Comparison of ENCODE assay signal across 23 cellular contexts in the genomic region with DNA sequence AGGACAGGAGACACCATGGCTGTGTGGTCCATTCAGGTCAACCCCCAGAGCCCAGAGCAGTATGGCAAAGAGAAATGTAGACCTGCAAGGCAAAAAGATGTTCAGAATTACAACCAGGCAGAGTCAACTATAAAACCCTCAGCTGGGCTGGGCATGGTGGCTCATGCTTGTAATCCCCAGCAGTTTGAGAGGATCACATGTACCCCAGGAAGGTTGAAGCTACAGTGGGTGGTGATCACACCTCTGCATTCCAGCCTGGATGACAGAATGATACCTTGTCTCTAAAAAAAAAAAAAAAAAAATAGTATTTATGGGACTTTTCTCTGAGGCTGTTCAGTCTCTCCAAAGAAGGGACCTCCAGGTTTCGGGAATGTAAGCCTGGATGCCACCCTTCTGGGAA. TPM values are rescaled to one million over a fixed set of nuclear protein-coding genes. Genes with fewer than 3 reads are reported as not detected.
DNase-seq lines count a peak whose midpoint lies in the region; ATAC-seq and TF ChIP-seq lines count a peak whose summit lies in the region.
"Had no signal": no experiment of that assay in that cellular context is flagged by ENCODE, and none has a peak within 500 bp of the region (broad histone marks: within the 10 kb centered on the region; RNA-seq: fewer than 3 reads in every experiment).

No MANE protein-coding gene starts in this region.

- no peaks in the 10 kb centered on the region for H3K27me3 ChIP-seq in Loucy (ENCODE audit: insufficient read depth, low read length, poor library complexity, severe bottlenecking)
- no peaks in the 10 kb centered on the region for H3K27me3 ChIP-seq in neuronal stem cell (ENCODE audit: control insufficient read depth in 3 of 3, insufficient read depth in 3 of 3, low read depth in 1 of 3, low read length in 3 of 3)
- H3K27me3 ChIP-seq in adrenal gland = no peaks in the 10 kb centered on the region
- H3K27me3 ChIP-seq: BE2C; BLaER1 treated with 17β-estradiol and CSF1 and Interleukin-3, amounts not matched to agents 10 nM and 100 nM had no signal

- H2BK12ac ChIP-seq in neuronal stem cell (ENCODE audit: low read length) = no peak overlapping the region

- no peak overlapping the region for H3K9ac ChIP-seq in Loucy (ENCODE audit: low read depth, low read length, poor library complexity, severe bottlenecking)
- no peak overlapping the region for H3K9ac ChIP-seq in neuronal stem cell (ENCODE audit: low read depth, low read length, poor library complexity)
- H3K9ac ChIP-seq: BLaER1 treated with 17β-estradiol and CSF1 and Interleukin-3, amounts not matched to agents 10 nM and 100 nM had no signal

- H3K18ac ChIP-seq in neuronal stem cell (ENCODE audit: low read length) = no peak overlapping the region

- peaks cover 4% of the 10 kb centered on the region for H3K4me1 ChIP-seq in Loucy (ENCODE audit: insufficient read depth, low read length, poor library complexity, severe bottlenecking)
- H3K4me1 ChIP-seq in neuronal stem cell (ENCODE audit: control insufficient read depth in 2 of 2, insufficient read depth in 1 of 2, low read depth in 1 of 2, low read length in 2 of 2) = no peaks in the 10 kb centered on the region
- H3K4me1 ChIP-seq in adrenal gland (replicated peaks in 1 of 2) = no peaks in the 10 kb centered on the region
- H3K4me1 ChIP-seq: A549, BE2C, HAP-1 had no signal

- H2AFZ ChIP-seq in Loucy (ENCODE audit: low read length) (peak overlapping the region; percentile 87; the same call in 1 of the 2 replicates), neuronal stem cell (ENCODE audit: low read length) (peak overlapping the region; percentile 65)

- H3K14ac ChIP-seq in neuronal stem cell (ENCODE audit: low read length) = no peak overlapping the region

- H4K91ac ChIP-seq in neuronal stem cell (ENCODE audit: low read depth, low read length, poor library complexity) = no peak overlapping the region

- intact Hi-C loops in adrenal gland (cut with DNase I) = no loop called here

- no peaks in the 10 kb centered on the region for H4K20me1 ChIP-seq in Loucy (ENCODE audit: insufficient read depth, low read length, poor library complexity, severe bottlenecking)
- H4K20me1 ChIP-seq: BLaER1 treated with 17β-estradiol and CSF1 and Interleukin-3, amounts not matched to agents 10 nM and 100 nM had no signal

- ATAC-seq in GM19035 (IDR thresholded peaks at IDR 0.05; ENCODE audit: unreplicated experiment) = no peak
- ATAC-seq: A549 had no signal

- H3K36me3 ChIP-seq in Loucy (ENCODE audit: insufficient read depth, low read length) (no peaks in the 10 kb centered on the region), neuronal stem cell (replicated peaks in 1 of 2; ENCODE audit: control insufficient read depth in 2 of 2, insufficient read depth in 2 of 2, low read length in 2 of 2) (no peaks in the 10 kb centered on the region), adrenal gland (replicated peaks in 1 of 2) (no peaks in the 10 kb centered on the region)
- H3K36me3 ChIP-seq: BE2C, HAP-1 had no signal

- H3K4me2 ChIP-seq in Loucy (ENCODE audit: low read depth, low read length, poor library complexity, severe bottlenecking) (no peak overlapping the region), neuronal stem cell (ENCODE audit: insufficient read depth, low read length, poor library complexity, severe bottlenecking) (no peak overlapping the region)
- H3K4me2 ChIP-seq: A549; BLaER1 treated with 17β-estradiol and CSF1 and Interleukin-3, amounts not matched to agents 10 nM and 100 nM had no signal

- no peak overlapping the region for H3K4ac ChIP-seq in neuronal stem cell (ENCODE audit: low read length)

- H3K9me2 ChIP-seq in Loucy (replicated peaks; ENCODE audit: low read depth, low read length) = no peaks in the 10 kb centered on the region

- no CpG with 5 or more reads among the region's 1 CpG for WGBS in neuronal stem cell (ENCODE audit: extremely low coverage in 2 of 2, insufficient read length in 2 of 2, insufficient replicate concordance in 1 of 2), 2 donors
- WGBS in adrenal gland, 4 donors = 92 to 100% (median 96%) methylated on average over 1 of the region's 1 CpG

- H3K79me1 ChIP-seq in neuronal stem cell (ENCODE audit: low read depth, low read length) = no peaks in the 10 kb centered on the region

- peak in 10 of 61 donors; percentile 4 to 54 (median 10) for DNase-seq in caudate nucleus (lab: John Stamatoyannopoulos, UW)
- no peak for DNase-seq in neuronal stem cell (ENCODE audit: low spot score)
- DNase-seq in GOT3 (lab: John Stamatoyannopoulos, UW) = no peak
- no peak for DNase-seq in DMS53 (lab: John Stamatoyannopoulos, UW)
- no peak for DNase-seq in adrenal gland
- DNase-seq: 8988T; ACHN; AML-193; BE2C; CD4-positive, alpha-beta T cell; CD8-positive, alpha-beta memory T cell; DMS 273 treated with DMSO at 0.1 percent for 48 hours; DMS79 treated with DMSO at 0.1 percent for 48 hours; GF-D8; HFFc6 had no signal

- H2AK5ac ChIP-seq in neuronal stem cell (ENCODE audit: low read depth, low read length) = no peak overlapping the region

- H2BK120ac ChIP-seq in neuronal stem cell (ENCODE audit: low read depth, low read length) = no peak overlapping the region

- no peaks in the 10 kb centered on the region for H3K9me3 ChIP-seq in Loucy (ENCODE audit: insufficient read depth, low read depth, low read length)
- no peaks in the 10 kb centered on the region for H3K9me3 ChIP-seq in neuronal stem cell (replicated peaks in 1 of 2; ENCODE audit: control insufficient read depth in 2 of 2, insufficient read depth in 1 of 2, low read depth in 1 of 2, low read length in 2 of 2)
- H3K9me3 ChIP-seq in adrenal gland (replicated peaks in 1 of 3) = no peaks in the 10 kb centered on the region
- H3K9me3 ChIP-seq: A549; BE2C; BLaER1 treated with 17β-estradiol and CSF1 and Interleukin-3, amounts not matched to agents 10 nM and 100 nM; HAP-1 had no signal

- H4K8ac ChIP-seq in neuronal stem cell (ENCODE audit: low read depth, low read length) = no peak overlapping the region

- no peak for TF ChIP-seq POLR2A in adrenal gland (IDR thresholded peaks at IDR 0.05)

- H3K4me3 ChIP-seq in Loucy (ENCODE audit: low read length, poor library complexity, severe bottlenecking) (no peak overlapping the region), neuronal stem cell (ENCODE audit: low read length in 2 of 2) (no peak overlapping the region), adrenal gland (no peak overlapping the region)
- H3K4me3 ChIP-seq: A549; BLaER1 treated with 17β-estradiol and CSF1 and Interleukin-3, amounts not matched to agents 10 nM and 100 nM; HAP-1 had no signal

- H3K27ac ChIP-seq in caudate nucleus (ENCODE audit: low read depth, low read length) (peak overlapping the region; percentile 46), neuronal stem cell (replicated peaks; ENCODE audit: low read length) (no peak overlapping the region), adrenal gland (no peak overlapping the region)
- H3K27ac ChIP-seq: A549; BLaER1 treated with 17β-estradiol and CSF1 and Interleukin-3, amounts not matched to agents 10 nM and 100 nM had no signal

- no peak overlapping the region for H3K23ac ChIP-seq in neuronal stem cell (ENCODE audit: low read depth, low read length, poor library complexity)

- TF ChIP-seq CTCF in Loucy (conservative IDR thresholded peaks at IDR 0.05; ENCODE audit: low read length) = no peak
- TF ChIP-seq CTCF in adrenal gland (IDR thresholded peaks at IDR 0.05) = no peak

- H3K79me2 ChIP-seq in Loucy (ENCODE audit: insufficient read depth, low read length) = no peaks in the 10 kb centered on the region

- no peak overlapping the region for H2BK5ac ChIP-seq in neuronal stem cell (ENCODE audit: low read length)

- no peaks in the 10 kb centered on the region for H3F3A ChIP-seq in Loucy (ENCODE audit: low read depth)

- no peak overlapping the region for H2BK15ac ChIP-seq in neuronal stem cell (ENCODE audit: low read length)

RNA-seq across cellular contexts. Expression of a gene that starts 18.4 kb away (rescaled TPM):
- polyA plus RNA-seq in neuronal stem cell (2013, experiment 1 of 2) = 91.4 TPM
- 92.2 TPM for polyA plus RNA-seq in neuronal stem cell (2013, experiment 2 of 2)
- total RNA-seq in adrenal gland = 100 to 1,000 TPM; 329 to 737 (median 448) TPM
- polyA plus RNA-seq in adrenal gland = 1,000 to 10,000 TPM in 1 of 3 donors, 100 to 1,000 TPM in 2; 130 to 2,236 (median 296) TPM

RNA-seq across cellular contexts. Expression of a gene that starts 36.2 kb away (rescaled TPM):
- polyA plus RNA-seq in neuronal stem cell (2013, experiment 1 of 2) = 0.60 TPM
- polyA plus RNA-seq in neuronal stem cell (2013, experiment 2 of 2) = 0.62 TPM
- total RNA-seq in adrenal gland = 1 to 10 TPM in 2 of 8 donors, not detected in 6; 1.0 to 1.5 TPM
- polyA plus RNA-seq in adrenal gland = under 1 TPM; 0.18 to 0.88 (median 0.80) TPM
- total RNA-seq: CD4-positive, alpha-beta T cell; CD8-positive, alpha-beta memory T cell; Daoy; G401 had no signal
- polyA plus RNA-seq: CD14-positive monocyte; CD8-positive, alpha-beta memory T cell had no signal

RNA-seq across cellular contexts. Expression of a gene that starts 53.6 kb away (rescaled TPM):
- 13.7 TPM for polyA plus RNA-seq in neuronal stem cell (2013, experiment 1 of 2)
- 13.2 TPM for polyA plus RNA-seq in neuronal stem cell (2013, experiment 2 of 2)
- 10 to 100 TPM; 34.5 to 86.4 (median 44.4) TPM for total RNA-seq in adrenal gland
- polyA plus RNA-seq in adrenal gland = 10 to 100 TPM; 18.0 to 49.8 (median 24.7) TPM

RNA-seq across cellular contexts. Expression of a gene that starts 54.0 kb away (rescaled TPM):
- 5.0 TPM for polyA plus RNA-seq in neuronal stem cell (2013, experiment 1 of 2)
- 5.1 TPM for polyA plus RNA-seq in neuronal stem cell (2013, experiment 2 of 2)
- 10 to 100 TPM; 12.1 to 49.3 (median 23.2) TPM for total RNA-seq in adrenal gland
- polyA plus RNA-seq in adrenal gland = 10 to 100 TPM; 10.5 to 20.2 (median 11.3) TPM
